ENCODE assay signal across 16 cellular contexts in the genomic region with DNA sequence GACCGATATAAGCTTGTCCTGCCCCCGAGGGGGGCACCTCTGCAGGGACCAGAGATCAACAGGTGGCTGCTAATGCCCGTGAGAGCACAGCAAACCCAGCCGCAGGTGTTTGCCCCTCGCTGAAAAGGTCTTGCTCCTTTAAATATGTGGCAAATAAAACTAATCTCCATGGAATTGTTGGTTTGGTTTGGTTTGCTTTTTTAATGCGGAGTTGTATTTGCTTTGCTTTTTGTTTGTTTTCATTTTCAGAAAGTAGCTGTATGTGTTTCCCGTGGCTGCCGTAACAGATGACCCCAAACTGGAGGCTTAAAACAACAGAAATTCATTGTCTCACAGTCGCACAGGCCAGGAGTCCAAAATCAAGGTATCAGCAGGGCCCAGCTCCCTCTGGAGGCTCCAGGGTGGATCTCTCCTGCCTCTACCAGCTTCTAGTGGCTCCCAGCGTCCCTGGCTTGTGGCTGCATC.
DNase-seq lines count a peak whose midpoint lies in the region; ATAC-seq and TF ChIP-seq lines count a peak whose summit lies in the region.
"Had no signal": no experiment of that assay in that cellular context is flagged by ENCODE, and none has a peak within 500 bp of the region (broad histone marks: within the 10 kb centered on the region; RNA-seq: fewer than 3 reads in every experiment).

No MANE protein-coding gene starts in this region.

- H4K20me1 ChIP-seq in PC-3 (ENCODE audit: low read length): no peaks in the 10 kb centered on the region

- H3K9me2 ChIP-seq in PC-3 (replicated peaks; ENCODE audit: low read length): no peaks in the 10 kb centered on the region

- H3K4me3 ChIP-seq in PC-3 (ENCODE audit: low read length) (no peak overlapping the region), epithelial cell of proximal tubule (ENCODE audit: low read depth, low read length) (no peak overlapping the region), body of pancreas (no peak overlapping the region)

- no peak overlapping the region for H3K9ac ChIP-seq in PC-3 (ENCODE audit: low read length)
- H3K9ac ChIP-seq: KMS-11 had no signal

- ATAC-seq in PC-3 (peak; percentile 56), body of pancreas (no peak), HG03108 (IDR thresholded peaks at IDR 0.05; ENCODE audit: unreplicated experiment) (no peak)
- ATAC-seq: activated T-cell treated with anti-CD3 and anti-CD28 coated beads, Interleukin-2, amount 50 U/mL, for 72 hours; natural killer cell treated with Interleukin-12 subunit alpha and Interleukin-12 subunit beta and Interleukin-15 and Interleukin-18, amount 100 ng/mL, for 72 hours had no signal

- H3F3A ChIP-seq in PC-3 (ENCODE audit: low read length, unreplicated experiment): no peaks in the 10 kb centered on the region

- CTCF ChIA-PET in PC-3 (lab: Charles Lee): no interaction called here

- POLR2A ChIA-PET in PC-3 (lab: Charles Lee; ENCODE audit: unreplicated experiment): no interaction called here

- H3K27ac ChIP-seq in PC-3 (ENCODE audit: low read length) (no peak overlapping the region), body of pancreas (no peak overlapping the region)
- H3K27ac ChIP-seq: KMS-11 had no signal

- H3K27me3 ChIP-seq in PC-3 (ENCODE audit: low read length): no peaks in the 10 kb centered on the region
- H3K27me3 ChIP-seq in body of pancreas: no peaks in the 10 kb centered on the region

- intact Hi-C loops in PC-3 (cut with micrococcal nuclease): no loop called here
- intact Hi-C loops in body of pancreas (cut with DNase I): no loop called here

- no peak overlapping the region for H3K4me2 ChIP-seq in PC-3 (ENCODE audit: low read length)
- H3K4me2 ChIP-seq: KMS-11 had no signal

- DNase-seq in ELR (ENCODE audit: low read depth) (peak; percentile 14), PC-3 (no peak), epithelial cell of proximal tubule (ENCODE audit: low read depth) (no peak), smooth muscle cell of the brain vasculature (ENCODE audit: low read depth, low spot score) (peak; percentile 21), body of pancreas (no peak), kidney glomerular epithelial cell (lab: John Stamatoyannopoulos, UW) (no peak), OCI-M1 (lab: John Stamatoyannopoulos, UW) (no peak)
- DNase-seq: activated CD4-positive, alpha-beta T cell treated with anti-CD3 and anti-CD28 coated beads for 48 hours; activated T-cell treated with anti-CD3 and anti-CD28 coated beads, Interleukin-2, amount 50 U/mL, for 72 hours; amniotic stem cell; Calu3; NCI-H1694 treated with DMSO at 0.1 percent for 48 hours; small intestine had no signal

- TF ChIP-seq CTCF in PC-3 (conservative IDR thresholded peaks at IDR 0.05; ENCODE audit: low read depth, low read length): peak; percentile 26; the same call in 1 of the 2 replicates
- TF ChIP-seq CTCF in epithelial cell of proximal tubule (conservative IDR thresholded peaks at IDR 0.05; ENCODE audit: low read depth, low read length): peak; percentile 22
- no peak for TF ChIP-seq CTCF in body of pancreas (IDR thresholded peaks at IDR 0.05)

- no peak for TF ChIP-seq POLR2A in body of pancreas (IDR thresholded peaks at IDR 0.05)

- no peaks in the 10 kb centered on the region for H3K79me2 ChIP-seq in PC-3 (ENCODE audit: low read length)

- H3K9me3 ChIP-seq in PC-3 (ENCODE audit: low read length) (no peaks in the 10 kb centered on the region), body of pancreas (no peaks in the 10 kb centered on the region)

- no peak overlapping the region for H2AFZ ChIP-seq in PC-3 (ENCODE audit: low read length)

- WGBS in body of pancreas, 2 donors: 80 to 84% methylated on average over 10 of the region's 10 CpGs

- no TSS peak for BruUV-seq in PC-3 (replicated peaks; lab: Mats Ljungman, UMichigan)

- H3K36me3 ChIP-seq in PC-3 (ENCODE audit: low read depth, low read length) (no peaks in the 10 kb centered on the region), body of pancreas (replicated peaks in 1 of 2; ENCODE audit: insufficient read depth in 1 of 2, low read depth in 2 of 2) (no peaks in the 10 kb centered on the region)

- no peaks in the 10 kb centered on the region for H3K4me1 ChIP-seq in PC-3 (ENCODE audit: insufficient read depth, low read length)
- H3K4me1 ChIP-seq in body of pancreas: no peaks in the 10 kb centered on the region

Comparison
In these comparisons a context has a peak if more than half of its experiments do, and no peak if none do; other contexts are left out.
1. DNase-seq: peak in ELR (single experiment) and smooth muscle cell of the brain vasculature (single experiment); none in PC-3 (single experiment), epithelial cell of proximal tubule (single experiment), body of pancreas (0 of 4), kidney glomerular epithelial cell (single experiment) and OCI-M1 (single experiment).
2. CTCF ChIP-seq: peak in PC-3 (single experiment) and epithelial cell of proximal tubule (single experiment); none in body of pancreas (0 of 7).